In the genomic region with DNA sequence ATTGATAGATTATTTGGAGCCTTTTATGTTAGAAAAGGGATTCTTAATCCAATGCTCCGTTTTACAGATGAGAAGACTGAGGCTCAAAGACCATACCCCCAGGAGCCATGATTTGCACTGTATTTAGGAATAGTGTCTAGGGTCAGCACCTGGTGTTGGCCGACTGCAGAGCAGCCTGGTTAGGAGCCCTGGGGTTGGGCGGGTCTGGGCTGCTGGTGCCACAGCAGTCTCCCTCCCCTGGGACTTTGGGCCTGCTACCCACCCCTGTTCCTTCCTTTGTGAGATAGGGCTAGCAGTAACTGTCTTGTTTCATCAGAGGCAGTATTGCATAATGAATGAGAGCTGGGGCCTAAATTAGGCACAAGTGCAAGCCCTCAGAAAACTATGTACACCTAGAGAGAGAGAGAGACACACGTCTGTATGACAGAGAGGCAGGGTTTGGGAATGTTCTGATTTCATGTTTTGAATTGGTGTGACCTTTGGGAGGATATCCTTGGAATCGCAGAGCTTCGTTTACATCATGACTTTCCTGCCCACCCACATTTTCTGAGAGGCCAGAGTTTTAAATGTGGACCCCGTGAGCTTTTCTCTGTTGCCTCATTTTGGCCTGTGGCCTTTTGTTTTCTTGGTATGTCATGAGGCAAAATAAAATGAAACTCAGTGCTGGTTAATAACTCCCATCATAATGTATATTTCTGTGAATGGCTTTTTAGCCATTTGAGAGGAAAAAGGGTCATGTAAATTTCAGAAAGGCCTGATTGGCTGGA, we compare ENCODE assay signal across 10 cellular contexts.
DNase-seq lines count a peak whose midpoint lies in the region; ATAC-seq and TF ChIP-seq lines count a peak whose summit lies in the region.
"Had no signal": no experiment of that assay in that cellular context is flagged by ENCODE, and none has a peak within 500 bp of the region (broad histone marks: within the 10 kb centered on the region; RNA-seq: fewer than 3 reads in every experiment).

No MANE protein-coding gene starts in this region.

- POLR2A ChIA-PET in CD4-positive, alpha-beta memory T cell (lab: Charles Lee; ENCODE audit: partially characterized antibody): no interaction called here

- TF ChIP-seq CTCF in glutamatergic neuron (IDR thresholded peaks at IDR 0.05; ENCODE audit: partially characterized antibody, unreplicated experiment) (no peak), gastrocnemius medialis (IDR thresholded peaks at IDR 0.05 in 4 of 5, conservative IDR thresholded peaks at IDR 0.05 in 1 of 5) (no peak)

- in situ Hi-C loops in gastrocnemius medialis (cut with MboI; ENCODE audit: low sequenced_read_pairs in 4 of 4): loop anchor here in 3 of 4 donors (10.0 to 25.0 kb wide), 5 partner anchors 103 to 665 kb away; no protein-coding TSS in a partner anchor

- intact Hi-C loops in gastrocnemius medialis (cut with DNase I; ENCODE audit: low total_unique reads): loop anchor here (2.0 to 5.0 kb wide), 2 partner anchors 245 to 599 kb away; no protein-coding TSS in a partner anchor
- intact Hi-C loops in CD4-positive, alpha-beta memory T cell (cut with micrococcal nuclease): no loop called here

- ATAC-seq in GM21576 (IDR thresholded peaks at IDR 0.05; ENCODE audit: unreplicated experiment): peak; percentile 27
- ATAC-seq in gastrocnemius medialis: peak; percentile 82 to 96
- ATAC-seq in stimulated activated naive CD8-positive, alpha-beta T cell treated with anti-CD3 and anti-CD28 coated beads, Interleukin-15, Interleukin-2, amounts not matched to agents 100 U/mL and 50 U/mL, for 24 hours: no peak
- ATAC-seq in GM21737 (IDR thresholded peaks at IDR 0.05; ENCODE audit: unreplicated experiment): no peak

- no peaks in the 10 kb centered on the region for H3K9me3 ChIP-seq in gastrocnemius medialis
- no peaks in the 10 kb centered on the region for H3K9me3 ChIP-seq in CD4-positive, alpha-beta memory T cell (ENCODE audit: control insufficient read depth in 1 of 2, low read length in 2 of 2)
- H3K9me3 ChIP-seq: testis had no signal

- no peaks in the 10 kb centered on the region for H3K36me3 Mint-ChIP-seq in glutamatergic neuron (ENCODE audit: unreplicated experiment)
- peaks cover 52 to 64% of the 10 kb centered on the region in 2 donors for H3K36me3 Mint-ChIP-seq in CD4-positive, alpha-beta memory T cell

- H3K27me3 Mint-ChIP-seq in glutamatergic neuron (ENCODE audit: unreplicated experiment): peaks cover 3% of the 10 kb centered on the region
- H3K27me3 Mint-ChIP-seq in CD4-positive, alpha-beta memory T cell: no peaks in the 10 kb centered on the region

- H3K4me1 Mint-ChIP-seq in glutamatergic neuron (ENCODE audit: low read depth, unreplicated experiment): no peaks in the 10 kb centered on the region
- peaks cover 2 to 9% (median 4%) of the 10 kb centered on the region in 4 donors for H3K4me1 Mint-ChIP-seq in CD4-positive, alpha-beta memory T cell

- H3K9me3 Mint-ChIP-seq in glutamatergic neuron (ENCODE audit: unreplicated experiment): no peaks in the 10 kb centered on the region
- H3K9me3 Mint-ChIP-seq in CD4-positive, alpha-beta memory T cell: no peaks in the 10 kb centered on the region

- H3K27me3 ChIP-seq in gastrocnemius medialis: no peaks in the 10 kb centered on the region
- H3K27me3 ChIP-seq in CD4-positive, alpha-beta memory T cell (ENCODE audit: insufficient read depth, low read length): no peaks in the 10 kb centered on the region
- H3K27me3 ChIP-seq: testis had no signal

- no peak for TF ChIP-seq POLR2A in gastrocnemius medialis (IDR thresholded peaks at IDR 0.05)

- peak overlapping the region; percentile 85 for H3K27ac Mint-ChIP-seq in glutamatergic neuron (ENCODE audit: unreplicated experiment)
- H3K27ac Mint-ChIP-seq in CD4-positive, alpha-beta memory T cell: peak overlapping the region in 2 of 7 donors; percentile 32 to 60

- H3K36me3 ChIP-seq in gastrocnemius medialis: peaks cover 0 to 7% of the 10 kb centered on the region in 2 donors
- H3K36me3 ChIP-seq in CD4-positive, alpha-beta memory T cell (ENCODE audit: insufficient read depth, low read length): no peaks in the 10 kb centered on the region

- CTCF ChIA-PET in CD4-positive, alpha-beta memory T cell (lab: Charles Lee; ENCODE audit: partially characterized antibody): interaction anchor here (0.8 to 5.7 kb wide), 6 partner anchors 10 to 711 kb away, joined by 3 to 49 read pairs (median 6); partner anchors contain the start of gene TLR10

- DNase-seq in OCI-M1 (lab: John Stamatoyannopoulos, UW) (peak; percentile 46), glutamatergic neuron (no peak), gastrocnemius medialis (peak in 1 of 2 donors; percentile 53)
- no peak for DNase-seq in CD4-positive, alpha-beta memory T cell
- no peak for DNase-seq in stimulated activated naive CD8-positive, alpha-beta T cell treated with anti-CD3 and anti-CD28 coated beads, Interleukin-15, Interleukin-2, amounts not matched to agents 100 U/mL and 50 U/mL, for 24 hours
- no peak for DNase-seq in activated CD4-positive, alpha-beta T cell treated with anti-CD3 and anti-CD28 coated beads for 48 hours
- DNase-seq: activated CD4-positive, alpha-beta T cell treated with anti-CD3 and anti-CD28 coated beads, Interleukin-2, amount 50 U/mL, for 1 hour; testis had no signal

- H3K4me3 ChIP-seq in gastrocnemius medialis: no peak overlapping the region
- H3K4me3 ChIP-seq in CD4-positive, alpha-beta memory T cell (ENCODE audit: low read length in 2 of 2): no peak overlapping the region
- H3K4me3 ChIP-seq: testis had no signal

- no peak overlapping the region for H3K4me3 Mint-ChIP-seq in glutamatergic neuron (ENCODE audit: unreplicated experiment)
- no peak overlapping the region for H3K4me3 Mint-ChIP-seq in CD4-positive, alpha-beta memory T cell

- H3K27ac ChIP-seq in gastrocnemius medialis: peak overlapping the region; percentile 1 to 73 (median 56)
- H3K27ac ChIP-seq in CD4-positive, alpha-beta memory T cell (ENCODE audit: low read depth, low read length): no peak overlapping the region
- H3K27ac ChIP-seq: testis had no signal

- peaks cover 34 to 46% of the 10 kb centered on the region in 2 donors for H3K4me1 ChIP-seq in gastrocnemius medialis
- no peaks in the 10 kb centered on the region for H3K4me1 ChIP-seq in CD4-positive, alpha-beta memory T cell (ENCODE audit: insufficient read depth, low read length)
- H3K4me1 ChIP-seq: testis had no signal

Comparison
In these comparisons a context has a peak if more than half of its experiments do, and no peak if none do; other contexts are left out.
1. ATAC-seq: peak in GM21576 (single experiment) and gastrocnemius medialis (2 of 2); none in stimulated activated naive CD8-positive, alpha-beta T cell treated with anti-CD3 and anti-CD28 coated beads, Interleukin-15, Interleukin-2, amounts not matched to agents 100 U/mL and 50 U/mL, for 24 hours (single experiment) and GM21737 (single experiment).